ENCODE assay signal across 12 cellular contexts in genomic region chr15:31358957-31359721, GRCh38. TPM values are rescaled to one million over a fixed set of nuclear protein-coding genes. Genes with fewer than 3 reads are reported as not detected.
DNase-seq lines count a peak whose midpoint lies in the region; ATAC-seq and TF ChIP-seq lines count a peak whose summit lies in the region.
"Had no signal": no experiment of that assay in that cellular context is flagged by ENCODE, and none has a peak within 500 bp of the region (broad histone marks: within the 10 kb centered on the region; RNA-seq: fewer than 3 reads in every experiment).

No MANE protein-coding gene starts in this region.

- no peaks in the 10 kb centered on the region for H3K9me3 Mint-ChIP-seq in CD8-positive, alpha-beta memory T cell
- H3K9me3 Mint-ChIP-seq: endodermal cell had no signal

- H3K9me3 ChIP-seq in CD8-positive, alpha-beta memory T cell (ENCODE audit: low read length), result no peaks in the 10 kb centered on the region
- H3K9me3 ChIP-seq in effector memory CD4-positive, alpha-beta T cell (ENCODE audit: control insufficient read depth, low read length), result no peaks in the 10 kb centered on the region
- no peaks in the 10 kb centered on the region for H3K9me3 ChIP-seq in neutrophil

- DNase-seq in CD8-positive, alpha-beta memory T cell, result no peak
- peak; percentile 8 for DNase-seq in NCI-H748 treated with DMSO at 0.1 percent for 48 hours (lab: John Stamatoyannopoulos, UW)
- DNase-seq in effector memory CD4-positive, alpha-beta T cell, result no peak
- DNase-seq in stimulated activated CD4-positive, alpha-beta T cell treated with anti-CD3 and anti-CD28 coated beads, Interleukin-1b, Interleukin-23, amount 100 ng/mL, for 48 hours, result no peak
- DNase-seq: activated CD8-positive, alpha-beta memory T cell treated with anti-CD3 and anti-CD28 coated beads, Interleukin-2, amount 50 U/mL, for 48 hours; endodermal cell; NCI-H1930; SHP77 had no signal

- peaks cover 0 to 1% of the 10 kb centered on the region in 2 donors for H3K27me3 Mint-ChIP-seq in CD8-positive, alpha-beta memory T cell

- H3K4me3 ChIP-seq in CD8-positive, alpha-beta memory T cell (ENCODE audit: low read length), result peak overlapping the region; percentile 56
- H3K4me3 ChIP-seq in effector memory CD4-positive, alpha-beta T cell (ENCODE audit: insufficient read depth, low read depth, low read length, poor library complexity, severe bottlenecking), result peak overlapping the region; percentile 3
- peak overlapping the region; percentile 58 to 66 for H3K4me3 ChIP-seq in neutrophil (ENCODE audit: low read depth in 1 of 2, low read length in 1 of 2)

- H3K36me3 ChIP-seq in CD8-positive, alpha-beta memory T cell (ENCODE audit: insufficient read depth, low read length), result no peaks in the 10 kb centered on the region
- H3K36me3 ChIP-seq in effector memory CD4-positive, alpha-beta T cell (ENCODE audit: control insufficient read depth, insufficient read depth, low read length), result no peaks in the 10 kb centered on the region
- H3K36me3 ChIP-seq in neutrophil, result peaks cover 15% of the 10 kb centered on the region

- peak overlapping the region; percentile 56 to 85 (median 82) for H3K4me3 Mint-ChIP-seq in CD8-positive, alpha-beta memory T cell
- H3K4me3 Mint-ChIP-seq: endodermal cell had no signal

- H3K4me1 Mint-ChIP-seq in CD8-positive, alpha-beta memory T cell, result peaks cover 96 to 98% (median 98%) of the 10 kb centered on the region in 3 donors

- ATAC-seq in GM21576 (IDR thresholded peaks at IDR 0.05; ENCODE audit: unreplicated experiment) (no peak), HG03175 (IDR thresholded peaks at IDR 0.05; ENCODE audit: unreplicated experiment) (no peak), GM18511 (IDR thresholded peaks at IDR 0.05; ENCODE audit: unreplicated experiment) (no peak)

- H3K27me3 ChIP-seq in CD8-positive, alpha-beta memory T cell (ENCODE audit: insufficient read depth, low read length, poor library complexity, severe bottlenecking), result no peaks in the 10 kb centered on the region
- no peaks in the 10 kb centered on the region for H3K27me3 ChIP-seq in effector memory CD4-positive, alpha-beta T cell (replicated peaks; ENCODE audit: control insufficient read depth, insufficient read depth, low read length, poor library complexity, severe bottlenecking)
- H3K27me3 ChIP-seq in neutrophil, result no peaks in the 10 kb centered on the region

- POLR2A ChIA-PET in CD8-positive, alpha-beta memory T cell (lab: Charles Lee), result interaction anchor here (5.3 to 12.8 kb wide), 2 partner anchors 14 to 32 kb away, joined by 62 to 145 read pairs; partner anchors contain the start of gene KLF13

- peaks cover 100% of the 10 kb centered on the region for H3K4me1 ChIP-seq in CD8-positive, alpha-beta memory T cell (ENCODE audit: insufficient read depth, low read length)
- H3K4me1 ChIP-seq in effector memory CD4-positive, alpha-beta T cell (ENCODE audit: control insufficient read depth, insufficient read depth, low read length, poor library complexity, severe bottlenecking), result peaks cover 94% of the 10 kb centered on the region
- peaks cover 95 to 100% of the 10 kb centered on the region in 2 experiments for H3K4me1 ChIP-seq in neutrophil (ENCODE audit: control insufficient read depth in 1 of 2, insufficient read depth in 1 of 2, low read depth in 1 of 2, low read length in 1 of 2)

- H3K27ac ChIP-seq in CD8-positive, alpha-beta memory T cell (ENCODE audit: low read depth, low read length), result peak overlapping the region; percentile 90
- H3K27ac ChIP-seq in effector memory CD4-positive, alpha-beta T cell (ENCODE audit: insufficient read depth, low read length, poor library complexity, severe bottlenecking), result peak overlapping the region; percentile 91
- peak overlapping the region; percentile 95 for H3K27ac ChIP-seq in neutrophil

- CTCF ChIA-PET in CD8-positive, alpha-beta memory T cell (lab: Charles Lee), result interaction anchor here (0.6 to 15.0 kb wide), 7 partner anchors 7 to 151 kb away, joined by 3 to 224 read pairs (median 26); no protein-coding TSS in a partner anchor

- peaks cover 0 to 44% (median 9%) of the 10 kb centered on the region in 3 donors for H3K36me3 Mint-ChIP-seq in CD8-positive, alpha-beta memory T cell

- peak overlapping the region; percentile 83 to 99 (median 95) for H3K27ac Mint-ChIP-seq in CD8-positive, alpha-beta memory T cell
- H3K27ac Mint-ChIP-seq: endodermal cell had no signal

- TF ChIP-seq CTCF in neutrophil (IDR thresholded peaks at IDR 0.05), result no peak

RNA-seq across cellular contexts. Expression of gene KLF13, which starts 32.5 kb away (rescaled TPM):
- 100 to 1,000 TPM; 145 to 147 TPM for total RNA-seq in CD8-positive, alpha-beta memory T cell
- 109 TPM for polyA plus RNA-seq in CD8-positive, alpha-beta memory T cell

Comparison
In these comparisons a context has a peak if more than half of its experiments do, and no peak if none do; other contexts are left out.
1. H3K4me3 ChIP-seq: peak in every context shown above with its lines; median percentile 62 in neutrophil; 56 in CD8-positive, alpha-beta memory T cell; 3 in effector memory CD4-positive, alpha-beta T cell.